12 cellular contexts compared by ENCODE assay signal in the genomic region with DNA sequence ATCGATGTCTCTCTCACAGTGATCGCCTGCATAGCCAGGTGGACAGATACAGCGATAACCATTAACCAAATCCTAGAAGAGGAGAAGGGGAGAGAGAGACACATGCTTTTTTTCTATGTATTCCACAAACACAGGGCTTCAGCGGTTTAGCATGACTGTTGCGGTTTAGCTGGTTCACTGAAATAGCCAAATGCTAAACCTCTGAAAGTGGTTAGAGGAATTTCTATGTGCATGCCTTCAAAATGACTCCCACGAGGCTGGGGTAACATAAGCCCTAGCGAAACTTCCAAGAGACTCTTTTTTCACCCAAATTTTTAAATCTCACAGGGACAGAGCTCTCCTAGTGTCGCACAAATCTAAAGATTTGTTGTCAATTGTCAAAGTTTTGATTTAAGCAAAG. TPM values are rescaled to one million over a fixed set of nuclear protein-coding genes. Genes with fewer than 3 reads are reported as not detected.
DNase-seq lines count a peak whose midpoint lies in the region; ATAC-seq and TF ChIP-seq lines count a peak whose summit lies in the region.
"Had no signal": no experiment of that assay in that cellular context is flagged by ENCODE, and none has a peak within 500 bp of the region (broad histone marks: within the 10 kb centered on the region; RNA-seq: fewer than 3 reads in every experiment).

No MANE protein-coding gene starts in this region.

- no peak for ATAC-seq in HG02938 (IDR thresholded peaks at IDR 0.05; ENCODE audit: unreplicated experiment)
- ATAC-seq: sciatic nerve had no signal

- peak overlapping the region; percentile 44; the same call in 1 of the 2 replicates for H3K27ac Mint-ChIP-seq in HFFc6
- peak overlapping the region; percentile 90 for H3K27ac Mint-ChIP-seq in chondrocyte (ENCODE audit: unreplicated experiment)
- peak overlapping the region; percentile 82 to 86 (median 83) for H3K27ac Mint-ChIP-seq in nephron
- H3K27ac Mint-ChIP-seq: B cell had no signal

- no peaks in the 10 kb centered on the region for H3K9me3 Mint-ChIP-seq in HFFc6
- H3K9me3 Mint-ChIP-seq in chondrocyte (ENCODE audit: low read depth): no peaks in the 10 kb centered on the region
- no peaks in the 10 kb centered on the region for H3K9me3 Mint-ChIP-seq in nephron

- peaks cover 48% of the 10 kb centered on the region for H3K4me1 Mint-ChIP-seq in HFFc6 (ENCODE audit: low read depth)
- peaks cover 98% of the 10 kb centered on the region for H3K4me1 Mint-ChIP-seq in chondrocyte (ENCODE audit: low read depth)
- peaks cover 90% of the 10 kb centered on the region for H3K4me1 Mint-ChIP-seq in nephron
- H3K4me1 Mint-ChIP-seq: B cell had no signal

- peaks cover 48% of the 10 kb centered on the region for H3K4me1 ChIP-seq in A673 (ENCODE audit: insufficient read depth, low read length, poor library complexity, severe bottlenecking)

- DNase-seq in A673 (ENCODE audit: low spot score) (no peak), HFFc6 (peak; percentile 23), chondrocyte (ENCODE audit: low spot score) (no peak), SW480 (ENCODE audit: low spot score) (no peak), HCEC 1CT (no peak), dorsolateral prefrontal cortex (no peak)
- DNase-seq: NCI-H446 treated with DMSO at 0.1 percent for 48 hours, SHP77 had no signal

- H3K27ac ChIP-seq in A673 (ENCODE audit: low read depth, low read length, poor library complexity, severe bottlenecking): peak overlapping the region; percentile 4
- peak overlapping the region in 11 of 59 donors; percentile 4 to 63 (median 22) for H3K27ac ChIP-seq in dorsolateral prefrontal cortex

- peaks cover 73% of the 10 kb centered on the region for H3K36me3 ChIP-seq in A673 (ENCODE audit: insufficient read depth, low read length, poor library complexity, severe bottlenecking)

- intact Hi-C loops in A673 (cut with micrococcal nuclease; ENCODE audit: unreplicated experiment): loop anchor here (5.0 kb wide), 1 partner anchor 96 kb away; no protein-coding TSS in a partner anchor
- intact Hi-C loops in dorsolateral prefrontal cortex (cut with DNase I): no loop called here

- BruUV-seq in A673 (replicated peaks; lab: Mats Ljungman, UMichigan): no TSS peak

- no peaks in the 10 kb centered on the region for H3K27me3 ChIP-seq in A673 (replicated peaks; ENCODE audit: insufficient read depth, low read depth, low read length, poor library complexity)
- no peaks in the 10 kb centered on the region for H3K27me3 ChIP-seq in dorsolateral prefrontal cortex

- H3K4me3 Mint-ChIP-seq in HFFc6: peak overlapping the region; percentile 64; the same call in 1 of the 2 replicates
- H3K4me3 Mint-ChIP-seq in chondrocyte (ENCODE audit: unreplicated experiment): peak overlapping the region; percentile 3
- peak overlapping the region in 2 of 3 experiments; percentile 18 to 44 for H3K4me3 Mint-ChIP-seq in nephron
- H3K4me3 Mint-ChIP-seq: B cell had no signal

- CTCF ChIA-PET in A673 (lab: Charles Lee): no interaction called here

- peaks cover 26% of the 10 kb centered on the region for H3K36me3 Mint-ChIP-seq in HFFc6 (ENCODE audit: low read depth)
- peaks cover 69% of the 10 kb centered on the region for H3K36me3 Mint-ChIP-seq in chondrocyte (ENCODE audit: low read depth)
- peaks cover 84% of the 10 kb centered on the region for H3K36me3 Mint-ChIP-seq in nephron (ENCODE audit: low read depth)

- no peaks in the 10 kb centered on the region for H3K9me3 ChIP-seq in A673 (ENCODE audit: low read depth, low read length, poor library complexity, severe bottlenecking)

- H3K27me3 Mint-ChIP-seq in HFFc6 (ENCODE audit: insufficient read depth) (no peaks in the 10 kb centered on the region; the same call in 1 of the 2 replicates), chondrocyte (ENCODE audit: low read depth) (no peaks in the 10 kb centered on the region), nephron (ENCODE audit: low read depth) (no peaks in the 10 kb centered on the region)

- TF ChIP-seq CTCF in A673 (conservative IDR thresholded peaks at IDR 0.05; ENCODE audit: low read depth, low read length): no peak
- no peak for TF ChIP-seq CTCF in HFFc6 (IDR thresholded peaks at IDR 0.05)
- peak; percentile 6 for TF ChIP-seq CTCF in chondrocyte (IDR thresholded peaks at IDR 0.05)
- no peak for TF ChIP-seq CTCF in nephron (IDR thresholded peaks at IDR 0.05; ENCODE audit: unreplicated experiment in 3 of 3)
- TF ChIP-seq CTCF in dorsolateral prefrontal cortex (IDR thresholded peaks at IDR 0.05 in 54 of 56, conservative IDR thresholded peaks at IDR 0.05 in 2 of 56; ENCODE audit: low read depth in 1 of 56, partially characterized antibody in 56 of 56): no peak

- H3K4me3 ChIP-seq in A673 (ENCODE audit: low read depth, low read length, poor library complexity, severe bottlenecking) (no peak overlapping the region), dorsolateral prefrontal cortex (no peak overlapping the region)

- POLR2A ChIA-PET in A673 (lab: Charles Lee; ENCODE audit: low non-redundant PET): no interaction called here

RNA-seq across cellular contexts. Expression of a gene that starts 25.1 kb away (rescaled TPM):
- 42.9 and 57.5 TPM in 2 replicates for total RNA-seq in A673 (2021)
- 1 to 10 TPM; 3.0 to 9.3 (median 8.2) TPM for total RNA-seq in HFFc6 (2021; fragmentation: NEBNext Ultra II Directional; extraction: Animal tissue kit (Norgen Biotek cat#: 25700))
- 161 to 510 TPM (median 505 TPM) in 3 replicates for total RNA-seq in chondrocyte
- 10 to 100 TPM; 10.2 to 51.4 (median 21.3) TPM for total RNA-seq in dorsolateral prefrontal cortex
- total RNA-seq: B cell had no signal

Comparison
In these comparisons a context has a peak if more than half of its experiments do, and no peak if none do; other contexts are left out.
1. H3K4me3 Mint-ChIP-seq: peak in every context shown above with its lines; median percentile 64 in HFFc6; 31 in nephron; 3 in chondrocyte.